ENCODE assay signal across 8 cellular contexts in genomic region chr5:126339215-126339805, GRCh38.
DNase-seq lines count a peak whose midpoint lies in the region; ATAC-seq and TF ChIP-seq lines count a peak whose summit lies in the region.

No MANE protein-coding gene starts in this region.

- H3K27me3 Mint-ChIP-seq in osteocyte (ENCODE audit: unreplicated experiment) = no peaks in the 10 kb centered on the region

- no peak for ATAC-seq in HG02763 (IDR thresholded peaks at IDR 0.05; ENCODE audit: unreplicated experiment)

- H3K4me3 Mint-ChIP-seq in osteocyte (ENCODE audit: unreplicated experiment) = no peak overlapping the region

- peak; percentile 63 for TF ChIP-seq CTCF in HFF-Myc (IDR thresholded peaks at IDR 0.05; ENCODE audit: low read depth, low read length, missing control alignments)
- TF ChIP-seq CTCF in osteocyte (IDR thresholded peaks at IDR 0.05) = peak; percentile 86

- no peak overlapping the region for H3K4me3 ChIP-seq in HFF-Myc (replicated peaks; ENCODE audit: low read depth, low read length)

- peak overlapping the region; percentile 45 for H3K27ac Mint-ChIP-seq in osteocyte (ENCODE audit: unreplicated experiment)

- DNase-seq in activated CD8-positive, alpha-beta memory T cell treated with anti-CD3 and anti-CD28 coated beads, Interleukin-2, amount 50 U/mL, for 1 hour (ENCODE audit: extremely low read depth) = peak; percentile 10
- DNase-seq in activated CD8-positive, alpha-beta memory T cell treated with anti-CD3 and anti-CD28 coated beads, Interleukin-2, amount 50 U/mL, for 48 hours = no peak
- DNase-seq in HFF-Myc (ENCODE audit: extremely low read depth, low read depth) (peak; percentile 65), NCI-H2227 (lab: John Stamatoyannopoulos, UW; ENCODE audit: unreplicated experiment) (peak; percentile 63), fibroblast of gingiva (ENCODE audit: low read depth) (peak; percentile 62), osteocyte (ENCODE audit: extremely low spot score, unreplicated experiment) (no peak)
- peak; percentile 15 to 20 for DNase-seq in activated CD4-positive, alpha-beta T cell treated with anti-CD3 and anti-CD28 coated beads, Interleukin-2, amount 50 U/mL, for 4 hours

- no peaks in the 10 kb centered on the region for H3K36me3 Mint-ChIP-seq in osteocyte (ENCODE audit: unreplicated experiment)

- peaks cover 20% of the 10 kb centered on the region for H3K4me1 Mint-ChIP-seq in osteocyte (ENCODE audit: unreplicated experiment)

- H3K9me3 Mint-ChIP-seq in osteocyte (ENCODE audit: unreplicated experiment) = no peaks in the 10 kb centered on the region

Comparison
In these comparisons a context has a peak if more than half of its experiments do, and no peak if none do; other contexts are left out.
1. DNase-seq: peak in activated CD8-positive, alpha-beta memory T cell treated with anti-CD3 and anti-CD28 coated beads, Interleukin-2, amount 50 U/mL, for 1 hour (single experiment), HFF-Myc (single experiment), NCI-H2227 (single experiment), activated CD4-positive, alpha-beta T cell treated with anti-CD3 and anti-CD28 coated beads, Interleukin-2, amount 50 U/mL, for 4 hours (2 of 2) and fibroblast of gingiva (single experiment); none in activated CD8-positive, alpha-beta memory T cell treated with anti-CD3 and anti-CD28 coated beads, Interleukin-2, amount 50 U/mL, for 48 hours (single experiment) and osteocyte (single experiment).